In the genomic region with DNA sequence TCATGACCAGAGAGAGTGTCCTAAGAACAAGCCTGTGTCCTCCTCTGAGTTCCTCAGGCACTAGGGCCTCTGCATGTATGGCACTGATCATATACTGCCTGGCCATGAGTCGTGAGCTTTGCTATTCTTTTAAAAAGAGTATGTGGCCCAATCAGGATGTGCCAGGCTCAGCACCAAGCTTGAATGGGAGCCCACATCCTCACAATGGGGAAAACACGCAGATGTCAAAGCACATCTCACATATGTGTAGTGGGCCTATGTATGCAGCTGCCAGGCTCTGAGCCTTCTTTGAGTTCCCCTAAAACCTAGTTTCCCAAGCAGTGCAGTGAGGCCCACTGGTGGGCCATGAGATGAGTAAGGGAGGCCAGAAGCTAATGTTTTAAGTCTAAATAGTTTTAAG, we compare ENCODE assay signal across 14 cellular contexts.
DNase-seq lines count a peak whose midpoint lies in the region; ATAC-seq and TF ChIP-seq lines count a peak whose summit lies in the region.
"Had no signal": no experiment of that assay in that cellular context is flagged by ENCODE, and none has a peak within 500 bp of the region (broad histone marks: within the 10 kb centered on the region; RNA-seq: fewer than 3 reads in every experiment).

No MANE protein-coding gene starts in this region.

- no peak for ATAC-seq in activated T-cell treated with anti-CD3 and anti-CD28 coated beads, Interleukin-2, amount 50 U/mL, for 4 hours
- no peak for ATAC-seq in activated naive CD8-positive, alpha-beta T cell treated with anti-CD3 and anti-CD28 coated beads, Interleukin-2, amount 10 ng/mL, durations not matched to agents 7 days and 5 days (ENCODE audit: low read depth)
- peak; percentile 8 for ATAC-seq in stimulated activated effector memory CD8-positive, alpha-beta T cell treated with anti-CD3 and anti-CD28 coated beads, Interleukin-12 subunit alpha, Interleukin-12 subunit beta, amount 100 ng/mL, for 72 hours

- TF ChIP-seq CTCF in GM20000 (IDR thresholded peaks at IDR 0.05; ENCODE audit: extremely low read depth, missing control alignments), result no peak

- peak overlapping the region; percentile 92 for H3K27ac Mint-ChIP-seq in activated naive CD8-positive, alpha-beta T cell treated with anti-CD3 and anti-CD28 coated beads, Interleukin-2, amount 10 ng/mL, durations not matched to agents 7 days and 5 days
- peak overlapping the region; percentile 92 for H3K27ac Mint-ChIP-seq in stimulated activated effector memory CD8-positive, alpha-beta T cell treated with anti-CD3 and anti-CD28 coated beads, Interleukin-12 subunit alpha, Interleukin-12 subunit beta, amount 100 ng/mL, for 72 hours

- peak overlapping the region; percentile 88 for H3K4me3 Mint-ChIP-seq in activated T-cell treated with anti-CD3 and anti-CD28 coated beads, Interleukin-2, amount 50 U/mL, for 4 hours
- peak overlapping the region; percentile 29 for H3K4me3 Mint-ChIP-seq in activated naive CD8-positive, alpha-beta T cell treated with anti-CD3 and anti-CD28 coated beads, Interleukin-2, amount 10 ng/mL, durations not matched to agents 7 days and 5 days
- H3K4me3 Mint-ChIP-seq in stimulated activated effector memory CD8-positive, alpha-beta T cell treated with anti-CD3 and anti-CD28 coated beads, Interleukin-12 subunit alpha, Interleukin-12 subunit beta, amount 100 ng/mL, for 72 hours, result peak overlapping the region; percentile 80

- DNase-seq in activated T-cell treated with anti-CD3 and anti-CD28 coated beads, Interleukin-2, amount 50 U/mL, for 4 hours, result no peak
- DNase-seq in activated T-cell treated with anti-CD3 and anti-CD28 coated beads for 4 hours (no peak), NAMALWA (ENCODE audit: low spot score) (peak; percentile 33), NCI-H526 treated with DMSO at 0.1 percent for 48 hours (lab: John Stamatoyannopoulos, UW) (no peak), GM20000 (ENCODE audit: low spot score) (no peak), SK-N-DZ (ENCODE audit: low spot score) (no peak)
- no peak for DNase-seq in activated naive CD8-positive, alpha-beta T cell treated with anti-CD3 and anti-CD28 coated beads, Interleukin-2, amount 10 ng/mL, durations not matched to agents 7 days and 5 days
- no peak for DNase-seq in stimulated activated effector memory CD8-positive, alpha-beta T cell treated with anti-CD3 and anti-CD28 coated beads, Interleukin-12 subunit alpha, Interleukin-12 subunit beta, amount 100 ng/mL, for 72 hours (ENCODE audit: low spot score in 2 of 2)
- DNase-seq: ACHN, DMS79, IMR-90, NCI-H1930, tibial artery, WERI-Rb-1 had no signal

- POLR2A ChIA-PET in activated naive CD8-positive, alpha-beta T cell treated with anti-CD3 and anti-CD28 coated beads, Interleukin-2, amount 10 ng/mL, durations not matched to agents 7 days and 5 days (lab: Charles Lee), result interaction anchor here (1.1 to 5.0 kb wide), 3 partner anchors 27 to 114 kb away, joined by 3 to 24 read pairs (median 15); a partner anchor contains a TSS

- no peaks in the 10 kb centered on the region for H3K9me3 Mint-ChIP-seq in activated T-cell treated with anti-CD3 and anti-CD28 coated beads, Interleukin-2, amount 50 U/mL, for 4 hours
- H3K9me3 Mint-ChIP-seq in activated naive CD8-positive, alpha-beta T cell treated with anti-CD3 and anti-CD28 coated beads, Interleukin-2, amount 10 ng/mL, durations not matched to agents 7 days and 5 days, result no peaks in the 10 kb centered on the region
- no peaks in the 10 kb centered on the region for H3K9me3 Mint-ChIP-seq in stimulated activated effector memory CD8-positive, alpha-beta T cell treated with anti-CD3 and anti-CD28 coated beads, Interleukin-12 subunit alpha, Interleukin-12 subunit beta, amount 100 ng/mL, for 72 hours

- H3K27me3 Mint-ChIP-seq in activated T-cell treated with anti-CD3 and anti-CD28 coated beads, Interleukin-2, amount 50 U/mL, for 4 hours (ENCODE audit: low read depth), result no peaks in the 10 kb centered on the region
- no peaks in the 10 kb centered on the region for H3K27me3 Mint-ChIP-seq in activated naive CD8-positive, alpha-beta T cell treated with anti-CD3 and anti-CD28 coated beads, Interleukin-2, amount 10 ng/mL, durations not matched to agents 7 days and 5 days

- peaks cover 8% of the 10 kb centered on the region for H3K4me1 Mint-ChIP-seq in activated T-cell treated with anti-CD3 and anti-CD28 coated beads, Interleukin-2, amount 50 U/mL, for 4 hours (ENCODE audit: low read depth)
- peaks cover 19% of the 10 kb centered on the region for H3K4me1 Mint-ChIP-seq in activated naive CD8-positive, alpha-beta T cell treated with anti-CD3 and anti-CD28 coated beads, Interleukin-2, amount 10 ng/mL, durations not matched to agents 7 days and 5 days
- H3K4me1 Mint-ChIP-seq in stimulated activated effector memory CD8-positive, alpha-beta T cell treated with anti-CD3 and anti-CD28 coated beads, Interleukin-12 subunit alpha, Interleukin-12 subunit beta, amount 100 ng/mL, for 72 hours, result peaks cover 9% of the 10 kb centered on the region

- no peaks in the 10 kb centered on the region for H3K36me3 Mint-ChIP-seq in activated T-cell treated with anti-CD3 and anti-CD28 coated beads, Interleukin-2, amount 50 U/mL, for 4 hours (ENCODE audit: insufficient read depth)
- H3K36me3 Mint-ChIP-seq in activated naive CD8-positive, alpha-beta T cell treated with anti-CD3 and anti-CD28 coated beads, Interleukin-2, amount 10 ng/mL, durations not matched to agents 7 days and 5 days, result peaks cover 4% of the 10 kb centered on the region
- no peaks in the 10 kb centered on the region for H3K36me3 Mint-ChIP-seq in stimulated activated effector memory CD8-positive, alpha-beta T cell treated with anti-CD3 and anti-CD28 coated beads, Interleukin-12 subunit alpha, Interleukin-12 subunit beta, amount 100 ng/mL, for 72 hours

Comparison
In these comparisons a context has a peak if more than half of its experiments do, and no peak if none do; other contexts are left out.
1. H3K4me3 Mint-ChIP-seq: peak in every context shown above with its lines; median percentile 88 in activated T-cell treated with anti-CD3 and anti-CD28 coated beads, Interleukin-2, amount 50 U/mL, for 4 hours; 80 in stimulated activated effector memory CD8-positive, alpha-beta T cell treated with anti-CD3 and anti-CD28 coated beads, Interleukin-12 subunit alpha, Interleukin-12 subunit beta, amount 100 ng/mL, for 72 hours; 29 in activated naive CD8-positive, alpha-beta T cell treated with anti-CD3 and anti-CD28 coated beads, Interleukin-2, amount 10 ng/mL, durations not matched to agents 7 days and 5 days.